Comparison of ENCODE assay signal across 1 cellular context in the genomic region with DNA sequence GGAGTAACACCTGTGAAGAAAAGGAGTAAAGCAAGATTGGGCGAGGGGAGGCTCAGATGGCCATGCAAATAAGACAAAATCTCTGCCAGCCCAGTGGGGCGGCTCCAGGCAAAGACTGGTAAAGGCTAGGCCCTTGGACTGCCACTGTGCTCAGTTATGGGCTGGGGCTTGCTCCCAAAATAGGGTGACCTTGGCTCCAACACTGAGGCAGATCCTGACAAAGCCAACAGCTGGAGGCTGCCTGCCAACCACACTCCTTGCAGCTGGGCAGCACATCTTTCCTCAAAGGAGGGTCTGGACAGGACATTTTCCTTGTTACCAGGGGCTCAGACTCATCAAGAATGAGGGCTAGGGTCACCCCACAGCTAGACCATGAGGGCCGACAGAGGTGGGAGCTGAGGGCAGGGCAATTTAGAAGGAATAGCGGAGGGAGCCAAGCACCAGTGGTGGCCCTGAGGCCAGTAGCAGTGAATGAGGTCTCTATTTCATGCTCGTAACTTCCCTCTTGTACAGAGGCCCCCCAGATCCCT.
TF ChIP-seq lines count a peak whose summit lies in the region.

No MANE protein-coding gene starts in this region.

TF ChIP-seq in SK-N-SH treated with all-trans-retinoic acid at 6 μM for 48 hours, 23 proteins besides CTCF, POLR2A, EP300 and RAD21 (continued from another document):
- TF ChIP-seq, protein P1, sequence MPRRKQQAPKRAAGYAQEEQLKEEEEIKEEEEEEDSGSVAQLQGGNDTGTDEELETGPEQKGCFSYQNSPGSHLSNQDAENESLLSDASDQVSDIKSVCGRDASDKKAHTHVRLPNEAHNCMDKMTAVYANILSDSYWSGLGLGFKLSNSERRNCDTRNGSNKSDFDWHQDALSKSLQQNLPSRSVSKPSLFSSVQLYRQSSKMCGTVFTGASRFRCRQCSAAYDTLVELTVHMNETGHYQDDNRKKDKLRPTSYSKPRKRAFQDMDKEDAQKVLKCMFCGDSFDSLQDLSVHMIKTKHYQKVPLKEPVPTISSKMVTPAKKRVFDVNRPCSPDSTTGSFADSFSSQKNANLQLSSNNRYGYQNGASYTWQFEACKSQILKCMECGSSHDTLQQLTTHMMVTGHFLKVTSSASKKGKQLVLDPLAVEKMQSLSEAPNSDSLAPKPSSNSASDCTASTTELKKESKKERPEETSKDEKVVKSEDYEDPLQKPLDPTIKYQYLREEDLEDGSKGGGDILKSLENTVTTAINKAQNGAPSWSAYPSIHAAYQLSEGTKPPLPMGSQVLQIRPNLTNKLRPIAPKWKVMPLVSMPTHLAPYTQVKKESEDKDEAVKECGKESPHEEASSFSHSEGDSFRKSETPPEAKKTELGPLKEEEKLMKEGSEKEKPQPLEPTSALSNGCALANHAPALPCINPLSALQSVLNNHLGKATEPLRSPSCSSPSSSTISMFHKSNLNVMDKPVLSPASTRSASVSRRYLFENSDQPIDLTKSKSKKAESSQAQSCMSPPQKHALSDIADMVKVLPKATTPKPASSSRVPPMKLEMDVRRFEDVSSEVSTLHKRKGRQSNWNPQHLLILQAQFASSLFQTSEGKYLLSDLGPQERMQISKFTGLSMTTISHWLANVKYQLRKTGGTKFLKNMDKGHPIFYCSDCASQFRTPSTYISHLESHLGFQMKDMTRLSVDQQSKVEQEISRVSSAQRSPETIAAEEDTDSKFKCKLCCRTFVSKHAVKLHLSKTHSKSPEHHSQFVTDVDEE (CRISPR knock-in tag; IDR thresholded peaks at IDR 0.05): no peak
- TF ChIP-seq ISL1 (CRISPR knock-in tag; IDR thresholded peaks at IDR 0.05) (no peak), ZNF70 (CRISPR knock-in tag; IDR thresholded peaks at IDR 0.05) (no peak), BACH2 (CRISPR knock-in tag; IDR thresholded peaks at IDR 0.05; ENCODE audit: borderline replicate concordance) (no peak), ZNF8 (CRISPR knock-in tag; IDR thresholded peaks at IDR 0.05) (no peak), ZC3H10 (CRISPR knock-in tag; IDR thresholded peaks at IDR 0.05) (no peak)
- TF ChIP-seq, protein P2, sequence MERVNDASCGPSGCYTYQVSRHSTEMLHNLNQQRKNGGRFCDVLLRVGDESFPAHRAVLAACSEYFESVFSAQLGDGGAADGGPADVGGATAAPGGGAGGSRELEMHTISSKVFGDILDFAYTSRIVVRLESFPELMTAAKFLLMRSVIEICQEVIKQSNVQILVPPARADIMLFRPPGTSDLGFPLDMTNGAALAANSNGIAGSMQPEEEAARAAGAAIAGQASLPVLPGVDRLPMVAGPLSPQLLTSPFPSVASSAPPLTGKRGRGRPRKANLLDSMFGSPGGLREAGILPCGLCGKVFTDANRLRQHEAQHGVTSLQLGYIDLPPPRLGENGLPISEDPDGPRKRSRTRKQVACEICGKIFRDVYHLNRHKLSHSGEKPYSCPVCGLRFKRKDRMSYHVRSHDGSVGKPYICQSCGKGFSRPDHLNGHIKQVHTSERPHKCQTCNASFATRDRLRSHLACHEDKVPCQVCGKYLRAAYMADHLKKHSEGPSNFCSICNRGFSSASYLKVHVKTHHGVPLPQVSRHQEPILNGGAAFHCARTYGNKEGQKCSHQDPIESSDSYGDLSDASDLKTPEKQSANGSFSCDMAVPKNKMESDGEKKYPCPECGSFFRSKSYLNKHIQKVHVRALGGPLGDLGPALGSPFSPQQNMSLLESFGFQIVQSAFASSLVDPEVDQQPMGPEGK (CRISPR knock-in tag; IDR thresholded peaks at IDR 0.05; ENCODE audit: borderline replicate concordance): no peak
